Comparison of ENCODE assay signal across 21 cellular contexts in the genomic region with DNA sequence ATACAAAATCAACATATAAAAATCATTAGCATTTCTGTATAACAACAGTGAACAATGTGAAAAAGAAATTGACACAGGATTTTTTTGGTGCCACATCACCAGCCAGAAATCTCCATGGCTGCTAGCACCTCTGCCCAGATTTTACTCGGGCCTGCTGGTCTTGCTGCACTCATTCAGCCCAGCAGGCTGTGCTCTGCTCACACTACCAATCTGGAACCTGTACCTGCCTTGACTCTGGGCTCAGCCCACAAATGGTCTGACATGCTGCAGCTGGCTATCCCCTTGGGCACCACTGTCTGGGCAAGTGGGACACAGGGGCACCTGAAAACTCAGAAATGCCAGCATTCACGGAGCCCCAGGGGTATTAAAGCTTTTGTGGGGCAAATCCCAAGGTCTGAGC.
DNase-seq lines count a peak whose midpoint lies in the region; ATAC-seq and TF ChIP-seq lines count a peak whose summit lies in the region.
"Had no signal": no experiment of that assay in that cellular context is flagged by ENCODE, and none has a peak within 500 bp of the region (broad histone marks: within the 10 kb centered on the region; RNA-seq: fewer than 3 reads in every experiment).

No MANE protein-coding gene starts in this region.

- H2AFZ ChIP-seq in hepatocyte: no peak overlapping the region

- no peaks in the 10 kb centered on the region for H3K79me2 ChIP-seq in hepatocyte

- TF ChIP-seq CTCF in hepatocyte (IDR thresholded peaks at IDR 0.05; ENCODE audit: poor library complexity): peak; percentile 15
- TF ChIP-seq CTCF in spleen (IDR thresholded peaks at IDR 0.05 in 8 of 11, conservative IDR thresholded peaks at IDR 0.05 in 3 of 11): no peak

- intact Hi-C loops in spleen (cut with DNase I; ENCODE audit: low total_unique reads): no loop called here

- H3K4me1 ChIP-seq in hepatocyte (ENCODE audit: insufficient read depth) (no peaks in the 10 kb centered on the region), spleen (no peaks in the 10 kb centered on the region)
- H3K4me1 ChIP-seq: right atrium auricular region, upper lobe of right lung had no signal

- WGBS in hepatocyte (ENCODE audit: low lambda C conversion rate, missing lambda C conversion rate): 57% methylated on average over 2 of the region's 2 CpGs
- WGBS in spleen, 5 donors: 36 to 64% (median 62%) methylated on average over 2 of the region's 2 CpGs

- H3K4me3 ChIP-seq in hepatocyte (no peak overlapping the region), spleen (no peak overlapping the region)
- H3K4me3 ChIP-seq: right atrium auricular region, upper lobe of right lung had no signal

- ATAC-seq in GM19328 (IDR thresholded peaks at IDR 0.05; ENCODE audit: unreplicated experiment) (no peak), GM18867 (IDR thresholded peaks at IDR 0.05; ENCODE audit: unreplicated experiment) (no peak)
- ATAC-seq: activated naive CD8-positive, alpha-beta T cell treated with anti-CD3 and anti-CD28 coated beads, Interleukin-2, amount 50 U/mL, for 24 hours; stimulated activated naive CD8-positive, alpha-beta T cell treated with anti-CD3 and anti-CD28 coated beads, Interleukin-15, amount 100 ng/mL, for 72 hours; upper lobe of right lung had no signal

- H4K20me1 ChIP-seq in hepatocyte (ENCODE audit: insufficient read depth, poor library complexity, severe bottlenecking): no peaks in the 10 kb centered on the region

- H3K36me3 ChIP-seq in hepatocyte (replicated peaks; ENCODE audit: insufficient read depth, low read depth) (no peaks in the 10 kb centered on the region), spleen (no peaks in the 10 kb centered on the region)
- H3K36me3 ChIP-seq: neutrophil, right atrium auricular region, upper lobe of right lung had no signal

- H3K27ac ChIP-seq in hepatocyte (no peak overlapping the region), spleen (no peak overlapping the region)
- H3K27ac ChIP-seq: neutrophil, right atrium auricular region, upper lobe of right lung had no signal

- no peak for TF ChIP-seq POLR2A in spleen (IDR thresholded peaks at IDR 0.05)

- no peaks in the 10 kb centered on the region for H3K9me2 ChIP-seq in hepatocyte (replicated peaks; ENCODE audit: insufficient read depth)

- H3K27me3 ChIP-seq in hepatocyte (no peaks in the 10 kb centered on the region), spleen (replicated peaks in 1 of 7) (no peaks in the 10 kb centered on the region)
- H3K27me3 ChIP-seq: neutrophil, right atrium auricular region, upper lobe of right lung had no signal

- H3K9me3 ChIP-seq in hepatocyte (ENCODE audit: low read depth) (no peaks in the 10 kb centered on the region), spleen (peaks cover 0 to 46% (median 36%) of the 10 kb centered on the region in 8 donors)
- H3K9me3 ChIP-seq: neutrophil, upper lobe of right lung had no signal

- peak; percentile 1 to 2 for DNase-seq in NCI-H446 (lab: John Stamatoyannopoulos, UW)
- no peak for DNase-seq in NCI-H446 treated with DMSO at 0.1 percent for 48 hours (lab: John Stamatoyannopoulos, UW)
- DNase-seq in NCI-H69 (lab: John Stamatoyannopoulos, UW): peak; percentile 15
- DNase-seq in hepatocyte (ENCODE audit: low spot score): peak; percentile 8
- peak; percentile 38 for DNase-seq in spleen
- no peak for DNase-seq in activated gamma-delta T cell (lab: John Stamatoyannopoulos, UW)
- DNase-seq: activated B cell treated with CpG ODN at 0.5 μM for 24 hours; activated CD8-positive, alpha-beta memory T cell treated with anti-CD3 and anti-CD28 coated beads for 24 hours; activated naive CD8-positive, alpha-beta T cell treated with anti-CD3 and anti-CD28 coated beads, Interleukin-2, amount 50 U/mL, for 24 hours; CD4-positive, alpha-beta memory T cell; effector CD8-positive, alpha-beta T cell; EL; KBM-7; NCI-H226; SIG-M5; stimulated activated naive CD8-positive, alpha-beta T cell treated with anti-CD3 and anti-CD28 coated beads, Interleukin-15, amount 100 ng/mL, for 72 hours; upper lobe of right lung had no signal

- no peak overlapping the region for H3K4me2 ChIP-seq in hepatocyte

Comparison
In these comparisons a context has a peak if more than half of its experiments do, and no peak if none do; other contexts are left out.
1. DNase-seq: peak in NCI-H446 (2 of 2), NCI-H69 (single experiment), hepatocyte (single experiment) and spleen (single experiment); none in NCI-H446 treated with DMSO at 0.1 percent for 48 hours (single experiment) and activated gamma-delta T cell (single experiment).